In the genomic region with DNA sequence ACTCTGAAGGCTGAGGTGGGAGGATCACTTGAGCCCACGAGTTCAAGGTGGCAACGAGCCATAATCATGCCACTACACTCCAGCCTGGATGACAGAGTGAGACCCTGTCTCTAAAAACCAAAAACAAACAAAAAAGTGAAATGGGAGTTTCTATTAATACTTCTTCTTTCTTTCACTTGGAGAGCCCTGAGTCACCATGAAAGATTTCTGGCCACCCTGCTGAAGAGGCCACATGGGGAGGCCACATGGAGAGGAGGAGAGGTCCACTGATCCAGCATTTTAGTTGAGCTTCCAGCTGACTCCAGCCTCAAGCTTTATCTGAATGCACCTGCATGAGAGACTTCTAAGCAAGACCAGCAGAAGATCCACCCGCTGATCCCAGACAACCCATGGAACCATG, we compare ENCODE assay signal across 19 cellular contexts.
"Had no signal": no experiment of that assay in that cellular context is flagged by ENCODE, and none has a peak within 500 bp of the region (broad histone marks: within the 10 kb centered on the region; RNA-seq: fewer than 3 reads in every experiment).

No MANE protein-coding gene starts in this region.

- H3K4me1 ChIP-seq: parathyroid adenoma, sigmoid colon, tibial artery had no signal

- H3K9me3 Mint-ChIP-seq: activated naive CD4-positive, alpha-beta T cell treated with anti-CD3 and anti-CD28 coated beads, Interleukin-2, amount 50 U/mL, for 24 hours; activated T-helper 2 cell treated with anti-CD3 and anti-CD28 coated beads, Interferon-gamma antibody, Interleukin-2, Interleukin-4, amounts not matched to agents 10 μg/mL and 5 μg/mL and 100 μg/mL, durations not matched to agents 14 hours and 24 hours and 36 hours; effector memory CD8-positive, alpha-beta T cell; naive thymus-derived CD8-positive, alpha-beta T cell; T-helper 2 cell treated with Interferon-gamma antibody and Interleukin-4, amounts not matched to agents 5 μg/mL and 100 μg/mL, for 36 hours had no signal

- H3K27ac ChIP-seq: hepatocyte, parathyroid adenoma, sigmoid colon, tibial artery had no signal

- H3K9ac ChIP-seq: parathyroid adenoma had no signal

- H3K4me3 ChIP-seq: hepatocyte, sigmoid colon, tibial artery had no signal

- H3K27ac Mint-ChIP-seq: activated naive CD4-positive, alpha-beta T cell treated with anti-CD3 and anti-CD28 coated beads, Interleukin-2, amount 50 U/mL, for 24 hours; activated T-helper 2 cell treated with anti-CD3 and anti-CD28 coated beads, Interferon-gamma antibody, Interleukin-2, Interleukin-4, amounts not matched to agents 10 μg/mL and 5 μg/mL and 100 μg/mL, durations not matched to agents 14 hours and 24 hours and 36 hours; brain; effector memory CD8-positive, alpha-beta T cell; T-helper 2 cell treated with Interferon-gamma antibody and Interleukin-4, amounts not matched to agents 5 μg/mL and 100 μg/mL, for 36 hours had no signal

- H3K4me1 Mint-ChIP-seq: activated naive CD4-positive, alpha-beta T cell treated with anti-CD3 and anti-CD28 coated beads, Interleukin-2, amount 50 U/mL, for 24 hours; brain; naive thymus-derived CD8-positive, alpha-beta T cell had no signal

- ATAC-seq: activated CD4-positive, CD25-positive, alpha-beta regulatory T cell treated with anti-CD3 and anti-CD28 coated beads, Interleukin-2, amount 50 U/mL, for 24 hours; effector memory CD8-positive, alpha-beta T cell; naive thymus-derived CD8-positive, alpha-beta T cell had no signal

- H3K4me3 Mint-ChIP-seq: activated naive CD4-positive, alpha-beta T cell treated with anti-CD3 and anti-CD28 coated beads, Interleukin-2, amount 50 U/mL, for 24 hours; brain; effector memory CD8-positive, alpha-beta T cell; naive thymus-derived CD8-positive, alpha-beta T cell; T-helper 2 cell treated with Interferon-gamma antibody and Interleukin-4, amounts not matched to agents 5 μg/mL and 100 μg/mL, for 36 hours had no signal

- H3K36me3 Mint-ChIP-seq: activated naive CD4-positive, alpha-beta T cell treated with anti-CD3 and anti-CD28 coated beads, Interleukin-2, amount 50 U/mL, for 24 hours; brain; naive thymus-derived CD8-positive, alpha-beta T cell had no signal

- H3K36me3 ChIP-seq: sigmoid colon, tibial artery had no signal

- DNase-seq: activated CD4-positive, alpha-beta T cell treated with anti-CD3 and anti-CD28 coated beads, Interleukin-2, amount 50 U/mL, for 1 hour; activated T-cell treated with anti-CD3 and anti-CD28 coated beads, Interleukin-2, amount 50 U/mL, for 1 hour; amniotic stem cell; dermis blood vessel endothelial cell; effector memory CD8-positive, alpha-beta T cell; left ventricle myocardium superior; mesenchymal stem cell; naive thymus-derived CD8-positive, alpha-beta T cell; sigmoid colon; stimulated activated CD4-positive, alpha-beta T cell treated with anti-CD3 and anti-CD28 coated beads, Interleukin-12 subunit alpha, Interleukin-12 subunit beta, amount 100 ng/mL, for 4 hours; stimulated activated CD4-positive, alpha-beta T cell treated with anti-CD3 and anti-CD28 coated beads, Interleukin-2, amount 100 ng/mL, for 24 hours; tibial artery had no signal

- H3K27me3 ChIP-seq: hepatocyte, sigmoid colon had no signal

- H3K9me3 ChIP-seq: sigmoid colon, tibial artery had no signal
